Comparison of ENCODE assay signal across 8 cellular contexts in genomic region chr19:57282011-57282636, GRCh38. TPM values are rescaled to one million over a fixed set of nuclear protein-coding genes. Genes with fewer than 3 reads are reported as not detected.
A peak's percentile ranks its signal among the peaks of the same experiment; 100 is the strongest.
DNase-seq lines count a peak whose midpoint lies in the region; ATAC-seq and TF ChIP-seq lines count a peak whose summit lies in the region.

No MANE protein-coding gene starts in this region.

- H3K4me2 ChIP-seq in Karpas-422 (ENCODE audit: low read depth, low read length, poor library complexity, severe bottlenecking) (peak overlapping the region; percentile 99), neural progenitor cell (peak overlapping the region; percentile 97)

- no peaks in the 10 kb centered on the region for H3K27me3 ChIP-seq in GM06990 (replicated peaks; ENCODE audit: control insufficient read depth, insufficient read depth, low read length)
- H3K27me3 ChIP-seq in Karpas-422 (ENCODE audit: low read length): no peaks in the 10 kb centered on the region
- H3K27me3 ChIP-seq in neural progenitor cell: no peaks in the 10 kb centered on the region

- H3K27ac ChIP-seq in Karpas-422 (ENCODE audit: low read length) (no peak overlapping the region), coronary artery (no peak overlapping the region), neural progenitor cell (no peak overlapping the region)

- intact Hi-C loops in posterior cingulate gyrus (cut with DNase I): loop anchor here (5.0 kb wide), 3 partner anchors 35 to 90 kb away; partner anchors contain the start of genes ZNF264 and ZNF304

- H3K36me3 Mint-ChIP-seq in neural progenitor cell: peaks cover 30% of the 10 kb centered on the region

- H3F3A ChIP-seq in neural progenitor cell (ENCODE audit: low read depth): peaks cover 5% of the 10 kb centered on the region

- H2AFZ ChIP-seq in Karpas-422 (ENCODE audit: low read length) (no peak overlapping the region), neural progenitor cell (replicated peaks) (no peak overlapping the region)

- H3K9ac ChIP-seq in Karpas-422 (ENCODE audit: low read length) (peak overlapping the region; percentile 94; the same call in 1 of the 2 replicates), neural progenitor cell (no peak overlapping the region)

- peaks cover 84% of the 10 kb centered on the region for H3K79me2 ChIP-seq in Karpas-422 (ENCODE audit: low read length)
- peaks cover 68% of the 10 kb centered on the region for H3K79me2 ChIP-seq in neural progenitor cell (ENCODE audit: low read depth)

- H3K9me2 ChIP-seq in Karpas-422 (replicated peaks; ENCODE audit: insufficient read depth, low read length): no peaks in the 10 kb centered on the region

- H3K4me1 Mint-ChIP-seq in neural progenitor cell: peaks cover 21% of the 10 kb centered on the region

- peaks cover 23% of the 10 kb centered on the region for H3K4me1 ChIP-seq in Karpas-422 (ENCODE audit: low read length)
- H3K4me1 ChIP-seq in neural progenitor cell: peaks cover 3% of the 10 kb centered on the region

- H3K4me3 ChIP-seq in GM06990 (replicated peaks; ENCODE audit: low read depth, low read length) (peak overlapping the region; percentile 96), Karpas-422 (ENCODE audit: low read length) (peak overlapping the region; percentile 97), coronary artery (peak overlapping the region; percentile 33), neural progenitor cell (peak overlapping the region; percentile 80)

- TF ChIP-seq CTCF in GM06990 (IDR thresholded peaks at IDR 0.05; ENCODE audit: insufficient read depth, low read length, poor library complexity, severe bottlenecking) (no peak), coronary artery (IDR thresholded peaks at IDR 0.05) (no peak), neural progenitor cell (IDR thresholded peaks at IDR 0.05) (no peak)

- ATAC-seq in GM19324 (IDR thresholded peaks at IDR 0.05; ENCODE audit: low FRiP score, unreplicated experiment): no peak

- H3K36me3 ChIP-seq in GM06990 (ENCODE audit: control insufficient read depth, insufficient read depth, low read length) (peaks cover 21% of the 10 kb centered on the region), Karpas-422 (ENCODE audit: insufficient read depth, low read length) (peaks cover 44% of the 10 kb centered on the region), neural progenitor cell (peaks cover 3% of the 10 kb centered on the region)

- no peaks in the 10 kb centered on the region for H3K27me3 Mint-ChIP-seq in neural progenitor cell (ENCODE audit: insufficient read depth, low read depth)

- no peaks in the 10 kb centered on the region for H3K9me3 ChIP-seq in Karpas-422 (ENCODE audit: low read length)
- no peaks in the 10 kb centered on the region for H3K9me3 ChIP-seq in neural progenitor cell (ENCODE audit: low read depth)

- peaks cover 5% of the 10 kb centered on the region for H3K9me3 Mint-ChIP-seq in neural progenitor cell

- DNase-seq in GM06990 (ENCODE audit: extremely low read depth, insufficient read length): no peak
- no peak for DNase-seq in Karpas-422
- no peak for DNase-seq in coronary artery (ENCODE audit: low spot score)
- DNase-seq in neural progenitor cell (ENCODE audit: low spot score): no peak
- no peak for DNase-seq in UCSD-AML1 (lab: John Stamatoyannopoulos, UW; ENCODE audit: unreplicated experiment)
- no peak for DNase-seq in posterior cingulate gyrus
- DNase-seq in NCI-H146 treated with DMSO at 0.1 percent for 48 hours (lab: John Stamatoyannopoulos, UW; ENCODE audit: unreplicated experiment): no peak

- H3K27ac Mint-ChIP-seq in neural progenitor cell: peak overlapping the region; percentile 86

- H4K20me1 ChIP-seq in Karpas-422 (ENCODE audit: insufficient read depth, low read depth, low read length) (peaks cover 15% of the 10 kb centered on the region; the same call in 1 of the 2 replicates), neural progenitor cell (ENCODE audit: low read depth) (peaks cover 23% of the 10 kb centered on the region)

- no peak overlapping the region for H3K4me3 Mint-ChIP-seq in neural progenitor cell

RNA-seq across cellular contexts. Expression of gene ZNF460, which starts 1.8 kb away (rescaled TPM):
- 95.1 and 113 TPM in 2 replicates for total RNA-seq in Karpas-422 (2014; rRNA removed; shearing (Covaris generic); ENCODE audit: low replicate concordance)
- total RNA-seq in neural progenitor cell (ENCODE audit: low replicate concordance): 47.5 and 52.7 TPM in 2 replicates

RNA-seq across cellular contexts. Expression of gene ZNF543, which starts 38.1 kb away (rescaled TPM):
- 19.8 and 21.6 TPM in 2 replicates for total RNA-seq in Karpas-422 (2014; rRNA removed; shearing (Covaris generic); ENCODE audit: low replicate concordance)
- 9.5 and 11.6 TPM in 2 replicates for total RNA-seq in neural progenitor cell (ENCODE audit: low replicate concordance)

RNA-seq across cellular contexts. Expression of gene ZNF805, which starts 41.7 kb away (rescaled TPM):
- total RNA-seq in Karpas-422 (2014; rRNA removed; shearing (Covaris generic); ENCODE audit: low replicate concordance): 20.5 and 23.6 TPM in 2 replicates
- total RNA-seq in neural progenitor cell (ENCODE audit: low replicate concordance): 12.0 and 12.6 TPM in 2 replicates

RNA-seq across cellular contexts. Expression of gene AURKC, which starts 51.3 kb away (rescaled TPM):
- 2.8 and 6.1 TPM in 2 replicates for total RNA-seq in Karpas-422 (2014; rRNA removed; shearing (Covaris generic); ENCODE audit: low replicate concordance)
- total RNA-seq in neural progenitor cell (ENCODE audit: low replicate concordance): 3.3 and 8.8 TPM in 2 replicates

Comparison
In these comparisons a context has a peak if more than half of its experiments do, and no peak if none do; other contexts are left out.
1. H3K4me3 ChIP-seq: peak in every context shown above with its lines; median percentile 97 in Karpas-422; 96 in GM06990; 80 in neural progenitor cell; 33 in coronary artery.